In genomic region chr1:91900538-91900937, GRCh38 we compare ENCODE assay signal across 18 cellular contexts. TPM values are rescaled to one million over a fixed set of nuclear protein-coding genes. Genes with fewer than 3 reads are reported as not detected.
DNase-seq lines count a peak whose midpoint lies in the region; ATAC-seq and TF ChIP-seq lines count a peak whose summit lies in the region.
"Had no signal": no experiment of that assay in that cellular context is flagged by ENCODE, and none has a peak within 500 bp of the region (broad histone marks: within the 10 kb centered on the region; RNA-seq: fewer than 3 reads in every experiment).

No MANE protein-coding gene starts in this region.

- no peaks in the 10 kb centered on the region for H3K36me3 ChIP-seq in PC-9 (ENCODE audit: low read depth)
- H3K36me3 ChIP-seq in gastrocnemius medialis, result no peaks in the 10 kb centered on the region
- no peaks in the 10 kb centered on the region for H3K36me3 ChIP-seq in WERI-Rb-1
- H3K36me3 ChIP-seq: adrenal gland, heart left ventricle, left lung, suprapubic skin had no signal

- H3K27ac ChIP-seq in PC-9 (peak overlapping the region; percentile 46), gastrocnemius medialis (no peak overlapping the region), WERI-Rb-1 (no peak overlapping the region)
- H3K27ac ChIP-seq: adrenal gland, heart left ventricle, left lung, suprapubic skin had no signal

- DNase-seq in GM03348 (ENCODE audit: low spot score) (peak; percentile 74), PC-9 (peak; percentile 10 to 95), fibroblast of mammary gland (ENCODE audit: low read depth) (peak; percentile 96), gastrocnemius medialis (no peak), AML-193 (lab: John Stamatoyannopoulos, UW) (no peak), WERI-Rb-1 (no peak)
- DNase-seq: activated CD4-positive, alpha-beta T cell treated with anti-CD3 and anti-CD28 coated beads for 36 hours; activated T-cell treated with anti-CD3 and anti-CD28 coated beads, Interleukin-2, amount 50 U/mL, for 48 hours; effector CD4-positive, alpha-beta T cell; heart left ventricle; left lung; MM.1S; T-helper 1 cell had no signal

- H3K4me3 ChIP-seq in PC-9 (no peak overlapping the region), fibroblast of mammary gland (ENCODE audit: control insufficient read depth, low read depth, low read length) (no peak overlapping the region), gastrocnemius medialis (no peak overlapping the region), WERI-Rb-1 (ENCODE audit: low read depth, low read length) (no peak overlapping the region)
- H3K4me3 ChIP-seq: adrenal gland, heart left ventricle, left lung, smooth muscle cell, suprapubic skin had no signal

- H4K20me1 ChIP-seq in PC-9 (ENCODE audit: insufficient read depth), result no peaks in the 10 kb centered on the region

- no peak overlapping the region for H2AFZ ChIP-seq in PC-9

- no peaks in the 10 kb centered on the region; the same call in 1 of the 2 replicates for H3K9me2 ChIP-seq in PC-9 (ENCODE audit: insufficient read depth)

- ATAC-seq in gastrocnemius medialis (peak; percentile 90 to 95), GM21526 (IDR thresholded peaks at IDR 0.05; ENCODE audit: low FRiP score, unreplicated experiment) (no peak), GM18520 (IDR thresholded peaks at IDR 0.05; ENCODE audit: unreplicated experiment) (no peak)
- ATAC-seq: activated CD4-positive, alpha-beta T cell treated with anti-CD3 and anti-CD28 coated beads for 36 hours; left lung had no signal

- H3K4me1 ChIP-seq in PC-9 (replicated peaks; ENCODE audit: insufficient read depth), result peaks cover 22% of the 10 kb centered on the region
- peaks cover 11 to 26% of the 10 kb centered on the region in 2 donors for H3K4me1 ChIP-seq in gastrocnemius medialis
- H3K4me1 ChIP-seq: adrenal gland, heart left ventricle, left lung, suprapubic skin had no signal

- H3K79me2 ChIP-seq in PC-9 (ENCODE audit: low read depth), result no peaks in the 10 kb centered on the region

- peak overlapping the region; percentile 26 for H3K4me2 ChIP-seq in PC-9
- H3K4me2 ChIP-seq: smooth muscle cell had no signal

- POLR2A ChIA-PET in PC-9 (lab: Charles Lee; ENCODE audit: unreplicated experiment), result interaction anchor here (0.7 kb wide), 1 partner anchor 165 kb away, joined by 7 read pairs; no protein-coding TSS in a partner anchor

- no peak for TF ChIP-seq POLR2A in gastrocnemius medialis (IDR thresholded peaks at IDR 0.05)

- BruUV-seq in PC-9 (replicated peaks; lab: Mats Ljungman, UMichigan), result no TSS peak

- H3K27me3 ChIP-seq in PC-9 (ENCODE audit: insufficient read depth, low read depth) (no peaks in the 10 kb centered on the region), gastrocnemius medialis (no peaks in the 10 kb centered on the region), WERI-Rb-1 (ENCODE audit: insufficient read depth, low read depth, severe bottlenecking) (no peaks in the 10 kb centered on the region)
- H3K27me3 ChIP-seq: adrenal gland, heart left ventricle, left lung, suprapubic skin had no signal

- TF ChIP-seq CTCF in PC-9 (conservative IDR thresholded peaks at IDR 0.05) (no peak), fibroblast of mammary gland (conservative IDR thresholded peaks at IDR 0.05; ENCODE audit: control insufficient read depth, insufficient read depth, low read depth, low read length) (no peak), gastrocnemius medialis (IDR thresholded peaks at IDR 0.05 in 4 of 5, conservative IDR thresholded peaks at IDR 0.05 in 1 of 5) (no peak), WERI-Rb-1 (IDR thresholded peaks at IDR 0.05; ENCODE audit: low read depth, low read length) (no peak)

- H3F3A ChIP-seq in PC-9 (ENCODE audit: insufficient read depth, low read depth), result peaks cover 19% of the 10 kb centered on the region

- H3K9me3 ChIP-seq in PC-9 (ENCODE audit: insufficient read depth, low read depth) (no peaks in the 10 kb centered on the region), gastrocnemius medialis (no peaks in the 10 kb centered on the region), WERI-Rb-1 (ENCODE audit: severe bottlenecking) (no peaks in the 10 kb centered on the region)
- H3K9me3 ChIP-seq: adrenal gland, heart left ventricle, left lung, suprapubic skin had no signal

- in situ Hi-C loops in gastrocnemius medialis (cut with MboI; ENCODE audit: low sequenced_read_pairs in 4 of 4), result no loop called here

- CTCF ChIA-PET in PC-9 (lab: Charles Lee), result interaction anchor here (0.7 to 1.6 kb wide), 2 partner anchors 16 to 410 kb away, joined by 3 to 5 read pairs; no protein-coding TSS in a partner anchor

- intact Hi-C loops in PC-9 (cut with micrococcal nuclease; ENCODE audit: unreplicated experiment) (no loop called here), gastrocnemius medialis (cut with DNase I; ENCODE audit: low total_unique reads) (no loop called here)

RNA-seq across cellular contexts. Expression of gene TGFBR3, which starts 14.6 kb away (rescaled TPM):
- total RNA-seq in PC-9 (2021) (1.6 and 2.5 TPM in 2 replicates), gastrocnemius medialis (10 to 100 TPM; 37.3 to 61.7 (median 48.4) TPM)

RNA-seq across cellular contexts. Expression of gene BRDT, which starts 48.7 kb away (rescaled TPM):
- total RNA-seq in PC-9 (2021) (not detected in 2 replicates), gastrocnemius medialis (not detected)
- total RNA-seq: activated CD4-positive, alpha-beta T cell treated with anti-CD3 and anti-CD28 coated beads for 36 hours; adrenal gland; heart left ventricle; left lung; smooth muscle cell; suprapubic skin had no signal

Comparison
In these comparisons a context has a peak if more than half of its experiments do, and no peak if none do; other contexts are left out.
1. DNase-seq: peak in GM03348 (single experiment), PC-9 (2 of 2) and fibroblast of mammary gland (single experiment); none in gastrocnemius medialis (0 of 2), AML-193 (0 of 2) and WERI-Rb-1 (single experiment).
2. ATAC-seq: peak in gastrocnemius medialis (2 of 2); none in GM21526 (single experiment) and GM18520 (single experiment).
3. RNA of gene TGFBR3, which starts 14.6 kb away (total RNA-seq): 37.3 to 61.7 TPM in gastrocnemius medialis; 1.6 to 2.5 TPM in PC-9; every median in the first group is over 10 times any median in the second.